Comparison of ENCODE assay signal across 8 cellular contexts in genomic region chr11:44634401-44635281, GRCh38.
DNase-seq lines count a peak whose midpoint lies in the region; ATAC-seq and TF ChIP-seq lines count a peak whose summit lies in the region.

No MANE protein-coding gene starts in this region.

- no peaks in the 10 kb centered on the region for H4K20me1 ChIP-seq in Karpas-422 (ENCODE audit: insufficient read depth, low read depth, low read length)

- peak overlapping the region; percentile 14 for H3K4me2 ChIP-seq in Karpas-422 (ENCODE audit: low read depth, low read length, poor library complexity, severe bottlenecking)

- no peaks in the 10 kb centered on the region for H3K36me3 ChIP-seq in Karpas-422 (ENCODE audit: insufficient read depth, low read length)

- H3K4me1 ChIP-seq in Karpas-422 (ENCODE audit: low read length): peaks cover 16% of the 10 kb centered on the region

- H3K9ac ChIP-seq in Karpas-422 (ENCODE audit: low read length): no peak overlapping the region

- no peaks in the 10 kb centered on the region; the same call in 1 of the 2 replicates for H3K27me3 ChIP-seq in Karpas-422 (ENCODE audit: low read length)

- H3K27ac Mint-ChIP-seq in activated CD8-positive, alpha-beta T cell treated with anti-CD3 and anti-CD28 coated beads for 36 hours: no peak overlapping the region

- no peaks in the 10 kb centered on the region for H3K36me3 Mint-ChIP-seq in activated CD8-positive, alpha-beta T cell treated with anti-CD3 and anti-CD28 coated beads for 36 hours (ENCODE audit: low read depth)

- no peaks in the 10 kb centered on the region for H3K9me3 ChIP-seq in Karpas-422 (ENCODE audit: low read length)

- H3K4me1 Mint-ChIP-seq in activated CD8-positive, alpha-beta T cell treated with anti-CD3 and anti-CD28 coated beads for 36 hours (ENCODE audit: low read depth): peaks cover 2% of the 10 kb centered on the region

- H3K9me2 ChIP-seq in Karpas-422 (replicated peaks; ENCODE audit: insufficient read depth, low read length): no peaks in the 10 kb centered on the region

- no peaks in the 10 kb centered on the region for H3K9me3 Mint-ChIP-seq in activated CD8-positive, alpha-beta T cell treated with anti-CD3 and anti-CD28 coated beads for 36 hours

- H3K4me3 ChIP-seq in Karpas-422 (ENCODE audit: low read length): no peak overlapping the region
- H3K4me3 ChIP-seq in skeletal muscle cell (ENCODE audit: low read depth, low read length): no peak overlapping the region

- H3K27me3 Mint-ChIP-seq in activated CD8-positive, alpha-beta T cell treated with anti-CD3 and anti-CD28 coated beads for 36 hours: peaks cover 12% of the 10 kb centered on the region

- TF ChIP-seq CTCF in activated CD8-positive, alpha-beta T cell treated with anti-CD3 and anti-CD28 coated beads for 36 hours (IDR thresholded peaks at IDR 0.05): no peak

- no peak overlapping the region for H2AFZ ChIP-seq in Karpas-422 (ENCODE audit: low read length)

- POLR2A ChIA-PET in activated CD8-positive, alpha-beta T cell treated with anti-CD3 and anti-CD28 coated beads for 36 hours (lab: Charles Lee): no interaction called here

- CTCF ChIA-PET in activated CD8-positive, alpha-beta T cell treated with anti-CD3 and anti-CD28 coated beads for 36 hours (lab: Charles Lee): interaction anchor here (1.5 to 1.9 kb wide), 2 partner anchors 28 to 78 kb away, joined by 3 to 7 read pairs; no protein-coding TSS in a partner anchor

- no peaks in the 10 kb centered on the region for H3K79me2 ChIP-seq in Karpas-422 (ENCODE audit: low read length)

- intact Hi-C loops in activated CD8-positive, alpha-beta T cell treated with anti-CD3 and anti-CD28 coated beads for 36 hours (cut with micrococcal nuclease): loop anchor here (5.0 kb wide), 1 partner anchor 77 kb away; no protein-coding TSS in a partner anchor
- intact Hi-C loops in left ventricle myocardium superior (cut with micrococcal nuclease): loop anchor here (5.0 kb wide), 1 partner anchor 273 kb away; no protein-coding TSS in a partner anchor

- ATAC-seq in activated CD8-positive, alpha-beta T cell treated with anti-CD3 and anti-CD28 coated beads for 36 hours: peak; percentile 61
- ATAC-seq in left ventricle myocardium superior (peak; percentile 69), HG02852 (IDR thresholded peaks at IDR 0.05; ENCODE audit: unreplicated experiment) (no peak), HG03280 (IDR thresholded peaks at IDR 0.05; ENCODE audit: unreplicated experiment) (no peak), GM21447 (IDR thresholded peaks at IDR 0.05; ENCODE audit: unreplicated experiment) (no peak)

- H3K27ac ChIP-seq in Karpas-422 (ENCODE audit: low read length): no peak overlapping the region

- H3K4me3 Mint-ChIP-seq in activated CD8-positive, alpha-beta T cell treated with anti-CD3 and anti-CD28 coated beads for 36 hours: no peak overlapping the region

- DNase-seq in COR-L47 (lab: John Stamatoyannopoulos, UW) (peak; percentile 89), Karpas-422 (peak; percentile 51), left ventricle myocardium superior (peak; percentile 79), skeletal muscle cell (ENCODE audit: low read depth) (peak; percentile 64)
- DNase-seq in activated CD8-positive, alpha-beta T cell treated with anti-CD3 and anti-CD28 coated beads for 36 hours: peak; percentile 68

Comparison
In these comparisons a context has a peak if more than half of its experiments do, and no peak if none do; other contexts are left out.
1. ATAC-seq: peak in activated CD8-positive, alpha-beta T cell treated with anti-CD3 and anti-CD28 coated beads for 36 hours (single experiment) and left ventricle myocardium superior (single experiment); none in HG02852 (single experiment), HG03280 (single experiment) and GM21447 (single experiment).
2. Peak in every context shown above with its lines, with median percentiles within 50 percentile points of each other: DNase-seq.